1 cellular context compared by ENCODE assay signal in the genomic region with DNA sequence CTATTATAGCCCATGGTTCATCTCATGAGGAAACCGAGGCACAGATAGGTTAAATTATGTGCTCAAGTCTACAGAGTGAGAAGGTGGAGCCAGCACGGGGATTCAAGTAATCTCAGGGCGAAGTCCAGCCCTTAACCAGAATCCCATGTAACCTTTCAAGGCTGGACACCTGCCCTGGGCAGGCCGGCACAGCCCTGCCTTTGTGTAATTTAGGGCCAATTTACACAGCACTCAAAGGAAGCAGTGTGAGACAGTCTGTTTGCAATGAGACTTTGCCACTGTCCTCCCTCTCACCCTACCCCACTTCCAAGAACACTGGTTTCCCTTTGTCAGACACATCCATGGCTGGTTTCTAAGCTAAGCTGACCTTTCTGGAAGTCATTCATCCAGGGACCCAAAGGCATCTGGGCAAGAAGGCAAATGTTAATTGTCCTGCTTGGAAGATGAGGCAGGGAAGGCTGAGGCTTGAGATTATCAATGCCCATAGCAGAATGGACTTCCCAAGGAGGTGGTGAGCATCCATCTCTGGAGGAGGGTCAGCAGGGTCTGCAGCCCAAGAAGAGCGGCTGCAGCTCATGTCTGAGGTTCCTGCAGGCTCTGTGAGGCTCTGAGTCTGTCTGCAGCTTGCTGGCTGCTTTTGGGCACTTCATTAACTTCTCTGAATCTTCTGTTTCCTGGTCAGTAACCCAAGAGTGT.
TF ChIP-seq lines count a peak whose summit lies in the region.

No MANE protein-coding gene starts in this region.

TF ChIP-seq in HepG2, 621 proteins besides CTCF, POLR2A, EP300 and RAD21 (continued from another document and continues in another):
- TF ChIP-seq ZNF687 (CRISPR knock-in tag; IDR thresholded peaks at IDR 0.05), result peak; percentile 31
- TF ChIP-seq NR2F6 (IDR thresholded peaks at IDR 0.05), result peak; percentile 80
- peak; percentile 85 for TF ChIP-seq NR2F6 (CRISPR knock-in tag; IDR thresholded peaks at IDR 0.05)
- TF ChIP-seq NCOR1 (IDR thresholded peaks at IDR 0.05; ENCODE audit: borderline replicate concordance, low read length), result no peak
- TF ChIP-seq, protein P1, sequence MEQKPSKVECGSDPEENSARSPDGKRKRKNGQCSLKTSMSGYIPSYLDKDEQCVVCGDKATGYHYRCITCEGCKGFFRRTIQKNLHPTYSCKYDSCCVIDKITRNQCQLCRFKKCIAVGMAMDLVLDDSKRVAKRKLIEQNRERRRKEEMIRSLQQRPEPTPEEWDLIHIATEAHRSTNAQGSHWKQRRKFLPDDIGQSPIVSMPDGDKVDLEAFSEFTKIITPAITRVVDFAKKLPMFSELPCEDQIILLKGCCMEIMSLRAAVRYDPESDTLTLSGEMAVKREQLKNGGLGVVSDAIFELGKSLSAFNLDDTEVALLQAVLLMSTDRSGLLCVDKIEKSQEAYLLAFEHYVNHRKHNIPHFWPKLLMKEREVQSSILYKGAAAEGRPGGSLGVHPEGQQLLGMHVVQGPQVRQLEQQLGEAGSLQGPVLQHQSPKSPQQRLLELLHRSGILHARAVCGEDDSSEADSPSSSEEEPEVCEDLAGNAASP (CRISPR knock-in tag; IDR thresholded peaks at IDR 0.05; ENCODE audit: borderline replicate concordance), result peak; percentile 69; the same call in 1 of the 2 replicates
- peak; percentile 83; the same call in 1 of the 2 replicates for TF ChIP-seq HMG20A (CRISPR knock-in tag; IDR thresholded peaks at IDR 0.05; ENCODE audit: borderline replicate concordance)
- TF ChIP-seq ZKSCAN1 (IDR thresholded peaks at IDR 0.05; ENCODE audit: low read length), result no peak
- TF ChIP-seq HMG20B (CRISPR knock-in tag; conservative IDR thresholded peaks at IDR 0.05), result peak; percentile 62; the same call in 1 of the 2 replicates
- TF ChIP-seq GATAD1 (CRISPR knock-in tag; IDR thresholded peaks at IDR 0.05), result peak; percentile 36; the same call in 1 of the 2 replicates
- TF ChIP-seq MEIS2 (CRISPR knock-in tag; IDR thresholded peaks at IDR 0.05), result 0 out of 2 replicates have a peak, but pooled peaks have one; percentile 64
- TF ChIP-seq GLI4 (CRISPR knock-in tag; IDR thresholded peaks at IDR 0.05; ENCODE audit: borderline replicate concordance), result no peak
- TF ChIP-seq, protein P2, sequence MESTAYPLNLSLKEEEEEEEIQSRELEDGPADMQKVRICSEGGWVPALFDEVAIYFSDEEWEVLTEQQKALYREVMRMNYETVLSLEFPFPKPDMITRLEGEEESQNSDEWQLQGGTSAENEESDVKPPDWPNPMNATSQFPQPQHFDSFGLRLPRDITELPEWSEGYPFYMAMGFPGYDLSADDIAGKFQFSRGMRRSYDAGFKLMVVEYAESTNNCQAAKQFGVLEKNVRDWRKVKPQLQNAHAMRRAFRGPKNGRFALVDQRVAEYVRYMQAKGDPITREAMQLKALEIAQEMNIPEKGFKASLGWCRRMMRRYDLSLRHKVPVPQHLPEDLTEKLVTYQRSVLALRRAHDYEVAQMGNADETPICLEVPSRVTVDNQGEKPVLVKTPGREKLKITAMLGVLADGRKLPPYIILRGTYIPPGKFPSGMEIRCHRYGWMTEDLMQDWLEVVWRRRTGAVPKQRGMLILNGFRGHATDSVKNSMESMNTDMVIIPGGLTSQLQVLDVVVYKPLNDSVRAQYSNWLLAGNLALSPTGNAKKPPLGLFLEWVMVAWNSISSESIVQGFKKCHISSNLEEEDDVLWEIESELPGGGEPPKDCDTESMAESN (CRISPR knock-in tag; conservative IDR thresholded peaks at IDR 0.05), result no peak
- TF ChIP-seq ZNF230 (CRISPR knock-in tag; IDR thresholded peaks at IDR 0.05), result 0 out of 2 replicates have a peak, but pooled peaks have one; percentile 40
- no peak for TF ChIP-seq ZFP82 (CRISPR knock-in tag; IDR thresholded peaks at IDR 0.05; ENCODE audit: borderline replicate concordance)
- peak; percentile 71; the same call in 1 of the 2 replicates for TF ChIP-seq CBX5 (CRISPR knock-in tag; IDR thresholded peaks at IDR 0.05; ENCODE audit: borderline replicate concordance)
- TF ChIP-seq NFE2 (CRISPR knock-in tag; IDR thresholded peaks at IDR 0.05), result no peak
- no peak for TF ChIP-seq RAD51 (IDR thresholded peaks at IDR 0.05; ENCODE audit: borderline replicate concordance)
- TF ChIP-seq, protein P3, sequence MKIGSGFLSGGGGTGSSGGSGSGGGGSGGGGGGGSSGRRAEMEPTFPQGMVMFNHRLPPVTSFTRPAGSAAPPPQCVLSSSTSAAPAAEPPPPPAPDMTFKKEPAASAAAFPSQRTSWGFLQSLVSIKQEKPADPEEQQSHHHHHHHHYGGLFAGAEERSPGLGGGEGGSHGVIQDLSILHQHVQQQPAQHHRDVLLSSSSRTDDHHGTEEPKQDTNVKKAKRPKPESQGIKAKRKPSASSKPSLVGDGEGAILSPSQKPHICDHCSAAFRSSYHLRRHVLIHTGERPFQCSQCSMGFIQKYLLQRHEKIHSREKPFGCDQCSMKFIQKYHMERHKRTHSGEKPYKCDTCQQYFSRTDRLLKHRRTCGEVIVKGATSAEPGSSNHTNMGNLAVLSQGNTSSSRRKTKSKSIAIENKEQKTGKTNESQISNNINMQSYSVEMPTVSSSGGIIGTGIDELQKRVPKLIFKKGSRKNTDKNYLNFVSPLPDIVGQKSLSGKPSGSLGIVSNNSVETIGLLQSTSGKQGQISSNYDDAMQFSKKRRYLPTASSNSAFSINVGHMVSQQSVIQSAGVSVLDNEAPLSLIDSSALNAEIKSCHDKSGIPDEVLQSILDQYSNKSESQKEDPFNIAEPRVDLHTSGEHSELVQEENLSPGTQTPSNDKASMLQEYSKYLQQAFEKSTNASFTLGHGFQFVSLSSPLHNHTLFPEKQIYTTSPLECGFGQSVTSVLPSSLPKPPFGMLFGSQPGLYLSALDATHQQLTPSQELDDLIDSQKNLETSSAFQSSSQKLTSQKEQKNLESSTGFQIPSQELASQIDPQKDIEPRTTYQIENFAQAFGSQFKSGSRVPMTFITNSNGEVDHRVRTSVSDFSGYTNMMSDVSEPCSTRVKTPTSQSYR (CRISPR knock-in tag; IDR thresholded peaks at IDR 0.05; ENCODE audit: borderline replicate concordance), result 0 out of 2 replicates have a peak, but pooled peaks have one; percentile 41
- TF ChIP-seq ZNF331 (CRISPR knock-in tag; IDR thresholded peaks at IDR 0.05), result peak; percentile 85
- TF ChIP-seq ZNF510 (CRISPR knock-in tag; IDR thresholded peaks at IDR 0.05; ENCODE audit: low read depth), result 0 out of 2 replicates have a peak, but pooled peaks have one; percentile 64
- TF ChIP-seq HCFC1 (IDR thresholded peaks at IDR 0.05; ENCODE audit: low read depth, low read length), result no peak
- TF ChIP-seq NFYC (CRISPR knock-in tag; IDR thresholded peaks at IDR 0.05), result 0 out of 2 replicates have a peak, but pooled peaks have one; percentile 18
- peak; percentile 91; the same call in 1 of the 2 replicates for TF ChIP-seq ZNF543 (CRISPR knock-in tag; IDR thresholded peaks at IDR 0.05)
- TF ChIP-seq NRL (CRISPR knock-in tag; IDR thresholded peaks at IDR 0.05; ENCODE audit: borderline replicate concordance), result no peak
- peak; percentile 27; the same call in 1 of the 2 replicates for TF ChIP-seq HINFP (CRISPR knock-in tag; IDR thresholded peaks at IDR 0.05; ENCODE audit: low read depth)
- TF ChIP-seq KMT2A (CRISPR knock-in tag; IDR thresholded peaks at IDR 0.05), result peak; percentile 24; the same call in 1 of the 2 replicates
- peak; percentile 54; the same call in 1 of the 2 replicates for TF ChIP-seq ZFX (CRISPR knock-in tag; IDR thresholded peaks at IDR 0.05; ENCODE audit: low read depth)
- TF ChIP-seq GFI1 (CRISPR knock-in tag; IDR thresholded peaks at IDR 0.05; ENCODE audit: borderline replicate concordance), result 0 out of 2 replicates have a peak, but pooled peaks have one; percentile 14
- no peak for TF ChIP-seq ZNF496 (CRISPR knock-in tag; IDR thresholded peaks at IDR 0.05; ENCODE audit: insufficient replicate concordance)
- TF ChIP-seq CREM (IDR thresholded peaks at IDR 0.05), result peak; percentile 64; the same call in 1 of the 2 replicates
- no peak for TF ChIP-seq CREM (CRISPR knock-in tag; IDR thresholded peaks at IDR 0.05)
- TF ChIP-seq DPF2 (CRISPR knock-in tag; IDR thresholded peaks at IDR 0.05; ENCODE audit: borderline replicate concordance, low read depth), result peak; percentile 74
- 0 out of 2 replicates have a peak, but pooled peaks have one; percentile 63 for TF ChIP-seq ZNF317 (CRISPR knock-in tag; IDR thresholded peaks at IDR 0.05)
- peak; percentile 64; the same call in 1 of the 2 replicates for TF ChIP-seq FOXJ3 (CRISPR knock-in tag; IDR thresholded peaks at IDR 0.05; ENCODE audit: borderline replicate concordance)
- no peak for TF ChIP-seq CENPX (CRISPR knock-in tag; IDR thresholded peaks at IDR 0.05)
- peak; percentile 80 for TF ChIP-seq SP5 (CRISPR knock-in tag; IDR thresholded peaks at IDR 0.05; ENCODE audit: borderline replicate concordance, low read depth)
- TF ChIP-seq CHD4 (IDR thresholded peaks at IDR 0.05; ENCODE audit: borderline replicate concordance, low read length), result peak; percentile 16; the same call in 1 of the 2 replicates
- no peak for TF ChIP-seq ZNF672 (CRISPR knock-in tag; IDR thresholded peaks at IDR 0.05)
- TF ChIP-seq ZGPAT (CRISPR knock-in tag; IDR thresholded peaks at IDR 0.05), result peak; percentile 72
- no peak for TF ChIP-seq EEA1 (CRISPR knock-in tag; IDR thresholded peaks at IDR 0.05; ENCODE audit: borderline replicate concordance)
- 0 out of 2 replicates have a peak, but pooled peaks have one; percentile 26 for TF ChIP-seq ZNF616 (CRISPR knock-in tag; IDR thresholded peaks at IDR 0.05; ENCODE audit: low read depth)
- peak; percentile 86 for TF ChIP-seq SALL1 (CRISPR knock-in tag; IDR thresholded peaks at IDR 0.05)
- peak; percentile 89 for TF ChIP-seq NCOA2 (CRISPR knock-in tag; IDR thresholded peaks at IDR 0.05)
- TF ChIP-seq ZNF232 (CRISPR knock-in tag; IDR thresholded peaks at IDR 0.05; ENCODE audit: borderline replicate concordance), result peak; percentile 52; the same call in 1 of the 2 replicates
- TF ChIP-seq ZMYM4 (CRISPR knock-in tag; IDR thresholded peaks at IDR 0.05), result peak; percentile 55
- no peak for TF ChIP-seq MAF1 (CRISPR knock-in tag; IDR thresholded peaks at IDR 0.05; ENCODE audit: borderline replicate concordance)
- TF ChIP-seq, protein P4, sequence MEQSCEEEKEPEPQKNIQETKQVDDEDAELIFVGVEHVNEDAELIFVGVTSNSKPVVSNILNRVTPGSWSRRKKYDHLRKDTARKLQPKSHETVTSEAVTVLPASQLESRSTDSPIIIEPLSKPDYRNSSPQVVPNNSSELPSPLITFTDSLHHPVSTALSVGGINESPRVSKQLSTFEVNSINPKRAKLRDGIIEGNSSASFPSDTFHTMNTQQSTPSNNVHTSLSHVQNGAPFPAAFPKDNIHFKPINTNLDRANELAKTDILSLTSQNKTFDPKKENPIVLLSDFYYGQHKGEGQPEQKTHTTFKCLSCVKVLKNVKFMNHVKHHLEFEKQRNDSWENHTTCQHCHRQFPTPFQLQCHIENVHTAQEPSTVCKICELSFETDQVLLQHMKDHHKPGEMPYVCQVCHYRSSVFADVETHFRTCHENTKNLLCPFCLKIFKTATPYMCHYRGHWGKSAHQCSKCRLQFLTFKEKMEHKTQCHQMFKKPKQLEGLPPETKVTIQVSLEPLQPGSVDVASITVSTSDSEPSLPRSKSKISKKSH (CRISPR knock-in tag; IDR thresholded peaks at IDR 0.05; ENCODE audit: borderline replicate concordance), result no peak
